8 cellular contexts compared by ENCODE assay signal in genomic region chr11:130131957-130132850, GRCh38. TPM values are rescaled to one million over a fixed set of nuclear protein-coding genes. Genes with fewer than 3 reads are reported as not detected.
DNase-seq lines count a peak whose midpoint lies in the region; ATAC-seq and TF ChIP-seq lines count a peak whose summit lies in the region.

No MANE protein-coding gene starts in this region.

- TF ChIP-seq CTCF in epithelial cell of esophagus (IDR thresholded peaks at IDR 0.05; ENCODE audit: insufficient read depth, low read depth, low read length, missing control alignments), result peak; percentile 86

- ATAC-seq in HG03095 (IDR thresholded peaks at IDR 0.05; ENCODE audit: unreplicated experiment), result peak; percentile 72
- peak; percentile 65 to 78 for ATAC-seq in natural killer cell treated with Interleukin-12 subunit alpha and Interleukin-12 subunit beta and Interleukin-15 and Interleukin-18, amount 100 ng/mL, for 72 hours
- ATAC-seq in HG02588 (IDR thresholded peaks at IDR 0.05; ENCODE audit: unreplicated experiment), result no peak

- no peak overlapping the region for H3K27ac Mint-ChIP-seq in natural killer cell treated with Interleukin-12 subunit alpha and Interleukin-12 subunit beta and Interleukin-15 and Interleukin-18, amount 100 ng/mL, for 72 hours

- peaks cover 13% of the 10 kb centered on the region for H3K36me3 Mint-ChIP-seq in natural killer cell treated with Interleukin-12 subunit alpha and Interleukin-12 subunit beta and Interleukin-15 and Interleukin-18, amount 100 ng/mL, for 72 hours

- no peak overlapping the region for H3K4me3 ChIP-seq in epithelial cell of esophagus (ENCODE audit: low read length)

- peak; percentile 11 to 15 for DNase-seq in activated CD8-positive, alpha-beta memory T cell treated with anti-CD3 and anti-CD28 coated beads for 1 hour (ENCODE audit: extremely low read depth in 1 of 2, low read depth in 1 of 2)
- no peak for DNase-seq in activated CD8-positive, alpha-beta memory T cell treated with anti-CD3 and anti-CD28 coated beads, Interleukin-2, amount 50 U/mL, for 48 hours
- DNase-seq in NCI-H345 treated with DMSO at 0.1 percent for 48 hours (lab: John Stamatoyannopoulos, UW; ENCODE audit: unreplicated experiment) (peak; percentile 42), epithelial cell of esophagus (ENCODE audit: low read depth) (peak; percentile 78)
- peak; percentile 31 for DNase-seq in activated CD4-positive, alpha-beta T cell treated with anti-CD3 and anti-CD28 coated beads, Interleukin-2, amount 50 U/mL, for 1 hour
- peak; percentile 75 for DNase-seq in natural killer cell treated with Interleukin-12 subunit alpha and Interleukin-12 subunit beta and Interleukin-15 and Interleukin-18, amount 100 ng/mL, for 72 hours (ENCODE audit: low spot score)

- H3K4me3 Mint-ChIP-seq in natural killer cell treated with Interleukin-12 subunit alpha and Interleukin-12 subunit beta and Interleukin-15 and Interleukin-18, amount 100 ng/mL, for 72 hours, result no peak overlapping the region

- no peaks in the 10 kb centered on the region for H3K9me3 Mint-ChIP-seq in natural killer cell treated with Interleukin-12 subunit alpha and Interleukin-12 subunit beta and Interleukin-15 and Interleukin-18, amount 100 ng/mL, for 72 hours

- H3K4me1 Mint-ChIP-seq in natural killer cell treated with Interleukin-12 subunit alpha and Interleukin-12 subunit beta and Interleukin-15 and Interleukin-18, amount 100 ng/mL, for 72 hours (ENCODE audit: low read depth in 2 of 2), result peaks cover 5 to 8% of the 10 kb centered on the region in 2 donors

- H3K27me3 Mint-ChIP-seq in natural killer cell treated with Interleukin-12 subunit alpha and Interleukin-12 subunit beta and Interleukin-15 and Interleukin-18, amount 100 ng/mL, for 72 hours, result no peaks in the 10 kb centered on the region

RNA-seq across cellular contexts. Expression of gene ST14, which starts 27.4 kb away (rescaled TPM):
- total RNA-seq in natural killer cell treated with Interleukin-12 subunit alpha and Interleukin-12 subunit beta and Interleukin-15 and Interleukin-18, amount 100 ng/mL, for 72 hours, result under 1 TPM in 1 of 2 donors, not detected in 1; 0.17 TPM
